ENCODE assay signal across 10 cellular contexts in genomic region chr6:43086022-43086658, GRCh38. TPM values are rescaled to one million over a fixed set of nuclear protein-coding genes. Genes with fewer than 3 reads are reported as not detected.
DNase-seq lines count a peak whose midpoint lies in the region; ATAC-seq and TF ChIP-seq lines count a peak whose summit lies in the region.
"Had no signal": no experiment of that assay in that cellular context is flagged by ENCODE, and none has a peak within 500 bp of the region (broad histone marks: within the 10 kb centered on the region; RNA-seq: fewer than 3 reads in every experiment).

No MANE protein-coding gene starts in this region.

- peaks cover 3 to 4% of the 10 kb centered on the region in 2 donors for H3K27me3 Mint-ChIP-seq in CD4-positive, alpha-beta memory T cell

- H3K36me3 ChIP-seq in A673 (ENCODE audit: insufficient read depth, low read length, poor library complexity, severe bottlenecking) (no peaks in the 10 kb centered on the region), PC-9 (ENCODE audit: low read depth) (no peaks in the 10 kb centered on the region)
- no peaks in the 10 kb centered on the region for H3K36me3 ChIP-seq in CD4-positive, alpha-beta memory T cell (ENCODE audit: insufficient read depth, low read length)

- TF ChIP-seq CTCF in A673 (conservative IDR thresholded peaks at IDR 0.05; ENCODE audit: low read depth, low read length) (no peak), PC-9 (conservative IDR thresholded peaks at IDR 0.05) (no peak)

- ATAC-seq in HG03460 (IDR thresholded peaks at IDR 0.05; ENCODE audit: unreplicated experiment) (peak; percentile 64), sciatic nerve (no peak)

- POLR2A ChIA-PET in A673 (lab: Charles Lee; ENCODE audit: low non-redundant PET) = no interaction called here
- POLR2A ChIA-PET in CD4-positive, alpha-beta memory T cell (lab: Charles Lee; ENCODE audit: partially characterized antibody) = no interaction called here
- POLR2A ChIA-PET in PC-9 (lab: Charles Lee; ENCODE audit: unreplicated experiment) = interaction anchor here (0.6 kb wide), 1 partner anchor 10 kb away, joined by 4 read pairs; no protein-coding TSS in a partner anchor

- H3K27ac Mint-ChIP-seq in CD4-positive, alpha-beta memory T cell = no peak overlapping the region

- intact Hi-C loops in A673 (cut with micrococcal nuclease; ENCODE audit: unreplicated experiment) (no loop called here), sciatic nerve (cut with DNase I) (no loop called here), PC-9 (cut with micrococcal nuclease; ENCODE audit: unreplicated experiment) (no loop called here)
- intact Hi-C loops in CD4-positive, alpha-beta memory T cell (cut with micrococcal nuclease) = no loop called here

- no peaks in the 10 kb centered on the region for H3K27me3 ChIP-seq in A673 (replicated peaks; ENCODE audit: insufficient read depth, low read depth, low read length, poor library complexity)
- no peaks in the 10 kb centered on the region for H3K27me3 ChIP-seq in CD4-positive, alpha-beta memory T cell (ENCODE audit: insufficient read depth, low read length)
- no peaks in the 10 kb centered on the region for H3K27me3 ChIP-seq in PC-9 (ENCODE audit: insufficient read depth, low read depth)

- no peak overlapping the region for H2AFZ ChIP-seq in PC-9

- H3K27ac ChIP-seq in A673 (ENCODE audit: low read depth, low read length, poor library complexity, severe bottlenecking) (peak overlapping the region; percentile 29), PC-9 (no peak overlapping the region)
- H3K27ac ChIP-seq in CD4-positive, alpha-beta memory T cell (ENCODE audit: low read depth, low read length) = no peak overlapping the region

- no peaks in the 10 kb centered on the region for H3K9me3 Mint-ChIP-seq in CD4-positive, alpha-beta memory T cell

- no peaks in the 10 kb centered on the region for H3K36me3 Mint-ChIP-seq in CD4-positive, alpha-beta memory T cell

- H3F3A ChIP-seq in PC-9 (ENCODE audit: insufficient read depth, low read depth) = peaks cover 19% of the 10 kb centered on the region; the same call in 1 of the 2 replicates

- peaks cover 35% of the 10 kb centered on the region for H3K4me1 ChIP-seq in A673 (ENCODE audit: insufficient read depth, low read length, poor library complexity, severe bottlenecking)
- H3K4me1 ChIP-seq in CD4-positive, alpha-beta memory T cell (ENCODE audit: insufficient read depth, low read length) = no peaks in the 10 kb centered on the region
- peaks cover 21% of the 10 kb centered on the region for H3K4me1 ChIP-seq in PC-9 (replicated peaks; ENCODE audit: insufficient read depth)

- H3K9me3 ChIP-seq in A673 (ENCODE audit: low read depth, low read length, poor library complexity, severe bottlenecking) = no peaks in the 10 kb centered on the region
- H3K9me3 ChIP-seq in CD4-positive, alpha-beta memory T cell (ENCODE audit: control insufficient read depth in 1 of 2, low read length in 2 of 2) = no peaks in the 10 kb centered on the region
- no peaks in the 10 kb centered on the region for H3K9me3 ChIP-seq in PC-9 (ENCODE audit: insufficient read depth, low read depth)

- H3K4me3 ChIP-seq in A673 (ENCODE audit: low read depth, low read length, poor library complexity, severe bottlenecking) (no peak overlapping the region), PC-9 (no peak overlapping the region)
- H3K4me3 ChIP-seq in CD4-positive, alpha-beta memory T cell (ENCODE audit: low read length in 2 of 2) = no peak overlapping the region

- DNase-seq in A673 (ENCODE audit: low spot score) = peak; percentile 70
- DNase-seq in Daoy (ENCODE audit: low read depth) = peak; percentile 41
- peak; percentile 30 for DNase-seq in germinal center (ENCODE audit: low spot score)
- DNase-seq in 8988T = no peak
- no peak for DNase-seq in CD4-positive, alpha-beta memory T cell
- no peak for DNase-seq in sciatic nerve (ENCODE audit: low spot score)
- no peak for DNase-seq in PC-9
- DNase-seq: NCI-H1417 treated with DMSO at 0.1 percent for 48 hours, Right ventricle myocardium superior had no signal

- CTCF ChIA-PET in A673 (lab: Charles Lee) = no interaction called here
- CTCF ChIA-PET in CD4-positive, alpha-beta memory T cell (lab: Charles Lee; ENCODE audit: partially characterized antibody) = interaction anchor here (2.3 kb wide), 1 partner anchor 9 kb away, joined by 6 read pairs; no protein-coding TSS in a partner anchor
- CTCF ChIA-PET in PC-9 (lab: Charles Lee) = interaction anchor here (0.6 kb wide), 1 partner anchor 10 kb away, joined by 3 read pairs; the partner anchor contains the start of gene PTK7

- peaks cover 92% of the 10 kb centered on the region for H3K79me2 ChIP-seq in PC-9 (ENCODE audit: low read depth)

- BruUV-seq in A673 (replicated peaks; lab: Mats Ljungman, UMichigan) (no TSS peak), PC-9 (replicated peaks; lab: Mats Ljungman, UMichigan) (no TSS peak)

- H3K4me2 ChIP-seq in PC-9 = no peak overlapping the region

- H4K20me1 ChIP-seq in PC-9 (ENCODE audit: insufficient read depth) = no peaks in the 10 kb centered on the region

- H3K9me2 ChIP-seq in PC-9 (ENCODE audit: insufficient read depth) = no peaks in the 10 kb centered on the region

- H3K4me1 Mint-ChIP-seq in CD4-positive, alpha-beta memory T cell = no peaks in the 10 kb centered on the region

- no peak overlapping the region for H3K4me3 Mint-ChIP-seq in CD4-positive, alpha-beta memory T cell

RNA-seq across cellular contexts. Expression of gene PTK7, which starts 10.0 kb away (rescaled TPM):
- total RNA-seq in A673 (2021) (84.5 and 95.8 TPM in 2 replicates), sciatic nerve (11.0 TPM), PC-9 (2021) (106 and 110 TPM in 2 replicates)
- total RNA-seq in Daoy (2014; rRNA removed; shearing (Covaris generic)) = 59.8 and 61.8 TPM in 2 replicates
- total RNA-seq in CD4-positive, alpha-beta memory T cell = under 1 TPM; 0.26 to 0.42 TPM
- under 1 TPM in 1 of 2 donors, not detected in 1; 0.08 TPM for polyA plus RNA-seq in CD4-positive, alpha-beta memory T cell

RNA-seq across cellular contexts. Expression of gene KLC4, which starts 26.7 kb away (rescaled TPM):
- total RNA-seq in A673 (2021) (21.3 and 35.6 TPM in 2 replicates), sciatic nerve (35.5 TPM), PC-9 (2021) (46.2 and 46.7 TPM in 2 replicates)
- 14.8 and 18.9 TPM in 2 replicates for total RNA-seq in Daoy (2014; rRNA removed; shearing (Covaris generic))
- total RNA-seq in CD4-positive, alpha-beta memory T cell = 10 to 100 TPM; 51.6 to 57.0 TPM
- 10 to 100 TPM in 1 of 2 donors, 1 to 10 TPM in 1; 9.7 to 11.5 TPM for polyA plus RNA-seq in CD4-positive, alpha-beta memory T cell

RNA-seq across cellular contexts. Expression of gene MRPL2, which starts 26.9 kb away (rescaled TPM):
- total RNA-seq in A673 (2021) = 95.8 and 127 TPM in 2 replicates
- 51.3 and 57.0 TPM in 2 replicates for total RNA-seq in Daoy (2014; rRNA removed; shearing (Covaris generic))
- 10 to 100 TPM; 55.3 to 56.5 TPM for total RNA-seq in CD4-positive, alpha-beta memory T cell
- polyA plus RNA-seq in CD4-positive, alpha-beta memory T cell = 10 to 100 TPM; 37.9 to 51.6 TPM
- 40.4 TPM for total RNA-seq in sciatic nerve
- total RNA-seq in PC-9 (2021) = 86.2 and 110 TPM in 2 replicates

RNA-seq across cellular contexts. Expression of gene CUL7, which starts 32.5 kb away (rescaled TPM):
- total RNA-seq in A673 (2021) (29.4 and 30.7 TPM in 2 replicates), sciatic nerve (20.9 TPM), PC-9 (2021) (22.8 and 32.4 TPM in 2 replicates)
- 24.2 and 28.4 TPM in 2 replicates for total RNA-seq in Daoy (2014; rRNA removed; shearing (Covaris generic))
- 10 to 100 TPM; 13.7 to 13.9 TPM for total RNA-seq in CD4-positive, alpha-beta memory T cell
- polyA plus RNA-seq in CD4-positive, alpha-beta memory T cell = 1 to 10 TPM; 2.1 to 3.8 TPM

Comparison
In these comparisons a context has a peak if more than half of its experiments do, and no peak if none do; other contexts are left out.
1. DNase-seq: peak in A673 (single experiment), Daoy (single experiment) and germinal center (single experiment); none in 8988T (single experiment), CD4-positive, alpha-beta memory T cell (0 of 5), sciatic nerve (single experiment) and PC-9 (0 of 2).